ENCODE assay signal across 19 cellular contexts in genomic region chr1:199308349-199308846, GRCh38.
DNase-seq lines count a peak whose midpoint lies in the region; ATAC-seq and TF ChIP-seq lines count a peak whose summit lies in the region.
"Had no signal": no experiment of that assay in that cellular context is flagged by ENCODE, and none has a peak within 500 bp of the region (broad histone marks: within the 10 kb centered on the region; RNA-seq: fewer than 3 reads in every experiment).

No MANE protein-coding gene starts in this region.

- in situ Hi-C loops in GM13977 (cut with MboI; ENCODE audit: low pct_unique_long_range_greater_than_20kb, low sequenced_read_pairs, unreplicated experiment): no loop called here

- no peaks in the 10 kb centered on the region for H3K36me3 ChIP-seq in right atrium auricular region
- H3K36me3 ChIP-seq: BLaER1, sigmoid colon, tibial nerve had no signal

- H3K9me3 ChIP-seq in right atrium auricular region: no peaks in the 10 kb centered on the region
- H3K9me3 ChIP-seq: sigmoid colon, tibial nerve had no signal

- H3K27me3 ChIP-seq in right atrium auricular region: no peaks in the 10 kb centered on the region
- H3K27me3 ChIP-seq: BLaER1, sigmoid colon, tibial nerve had no signal

- H3K4me1 ChIP-seq in right atrium auricular region: no peaks in the 10 kb centered on the region
- H3K4me1 ChIP-seq: sigmoid colon, tibial nerve had no signal

- H3K27ac ChIP-seq in right atrium auricular region: no peak overlapping the region
- H3K27ac ChIP-seq: BLaER1, GM23248, sigmoid colon, tibial nerve had no signal

- no peak overlapping the region for H3K4me3 ChIP-seq in right atrium auricular region
- H3K4me3 ChIP-seq: BLaER1, GM23248, sigmoid colon, tibial nerve had no signal

- TF ChIP-seq CTCF in GM13977 (IDR thresholded peaks at IDR 0.05; ENCODE audit: extremely low read depth, insufficient read depth, missing control alignments) (no peak), right atrium auricular region (IDR thresholded peaks at IDR 0.05) (no peak)

- ATAC-seq in GM18870 (IDR thresholded peaks at IDR 0.05; ENCODE audit: unreplicated experiment) (peak; percentile 76), HG02642 (IDR thresholded peaks at IDR 0.05; ENCODE audit: poor library complexity, unreplicated experiment) (peak; percentile 58), HG03460 (IDR thresholded peaks at IDR 0.05; ENCODE audit: unreplicated experiment) (peak; percentile 62)

- peak; percentile 5 for DNase-seq in GM13977 (ENCODE audit: low spot score)
- DNase-seq in hepatic stellate cell (ENCODE audit: low spot score): no peak
- no peak for DNase-seq in right atrium auricular region (ENCODE audit: low spot score)
- DNase-seq in NK-92 treated with Interleukin-12 subunit alpha and Interleukin-12 subunit beta, amount 100 ng/mL, for 24 hours (lab: John Stamatoyannopoulos, UW): no peak
- DNase-seq: activated CD4-positive, alpha-beta T cell treated with anti-CD3 and anti-CD28 coated beads for 1 hour; amygdala; DND-41; GM23248; hippocampal formation; NCI-H146; NCI-H2227 treated with DMSO at 0.1 percent for 48 hours; SHP77; sigmoid colon; stimulated activated CD4-positive, alpha-beta T cell treated with anti-CD3 and anti-CD28 coated beads, Interleukin-4, amount 100 ng/mL, for 1 hour had no signal
